In the genomic region with DNA sequence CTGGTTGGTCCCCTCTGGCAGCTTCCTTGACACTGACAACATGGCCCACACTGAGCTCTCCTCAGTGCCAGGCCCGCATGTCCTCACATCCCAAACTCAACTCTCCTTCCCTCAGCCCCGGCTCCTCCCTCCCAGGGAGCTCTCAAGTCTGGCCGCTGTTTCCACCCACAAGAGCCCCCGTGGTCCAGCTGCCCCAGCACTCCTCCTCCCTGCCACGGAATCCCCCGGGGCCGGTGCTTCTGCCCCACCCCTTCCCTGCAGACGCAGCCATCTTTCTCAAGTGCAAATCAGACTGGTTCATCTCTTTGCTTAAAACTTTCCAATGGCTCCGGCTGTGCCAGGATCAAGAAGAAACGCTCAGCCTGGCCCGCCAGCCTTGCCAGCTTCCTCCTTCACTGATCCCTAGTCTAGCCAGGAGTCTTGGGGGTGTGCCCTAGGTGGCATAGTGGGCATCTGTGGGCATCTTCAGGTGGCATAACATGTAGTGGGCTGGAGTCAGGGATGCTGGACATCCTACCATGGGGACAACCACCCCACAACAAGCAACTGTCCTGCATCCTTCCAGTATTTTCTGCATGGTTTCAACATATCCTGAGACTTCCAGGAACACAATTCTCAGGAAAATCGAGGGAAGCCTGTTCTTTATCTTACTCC, we compare ENCODE assay signal across 21 cellular contexts. TPM values are rescaled to one million over a fixed set of nuclear protein-coding genes. Genes with fewer than 3 reads are reported as not detected.
DNase-seq lines count a peak whose midpoint lies in the region; ATAC-seq and TF ChIP-seq lines count a peak whose summit lies in the region.
"Had no signal": no experiment of that assay in that cellular context is flagged by ENCODE, and none has a peak within 500 bp of the region (broad histone marks: within the 10 kb centered on the region; RNA-seq: fewer than 3 reads in every experiment).

No MANE protein-coding gene starts in this region.

- H3K9ac ChIP-seq in neural progenitor cell (no peak overlapping the region), subcutaneous abdominal adipose tissue (ENCODE audit: low read length in 5 of 5) (no peak overlapping the region)
- H3K9ac ChIP-seq: GM23248 had no signal

- no peak overlapping the region for H2AFZ ChIP-seq in neural progenitor cell (replicated peaks)
- H2AFZ ChIP-seq: GM23248 had no signal

- H3K27me3 Mint-ChIP-seq in neural progenitor cell (ENCODE audit: insufficient read depth, low read depth) = peaks cover 4% of the 10 kb centered on the region
- H3K27me3 Mint-ChIP-seq: CD4-positive, CD25-positive, alpha-beta regulatory T cell had no signal

- no peaks in the 10 kb centered on the region for H3K79me2 ChIP-seq in neural progenitor cell (ENCODE audit: low read depth)

- no peaks in the 10 kb centered on the region for H3K27me3 ChIP-seq in neural progenitor cell
- H3K27me3 ChIP-seq in subcutaneous abdominal adipose tissue (ENCODE audit: control insufficient read depth in 5 of 5, insufficient read depth in 4 of 5, low read length in 5 of 5) = no peaks in the 10 kb centered on the region

- H3K27ac Mint-ChIP-seq in neural progenitor cell = no peak overlapping the region

- H3K4me1 Mint-ChIP-seq in neural progenitor cell = peaks cover under 1% of the 10 kb centered on the region
- H3K4me1 Mint-ChIP-seq: CD4-positive, CD25-positive, alpha-beta regulatory T cell had no signal

- H3F3A ChIP-seq in neural progenitor cell (ENCODE audit: low read depth) = no peaks in the 10 kb centered on the region

- H3K4me3 ChIP-seq in neural progenitor cell (no peak overlapping the region), subcutaneous abdominal adipose tissue (ENCODE audit: low read depth in 1 of 5, low read length in 5 of 5) (no peak overlapping the region)
- H3K4me3 ChIP-seq: GM23248, SK-N-MC had no signal

- no peaks in the 10 kb centered on the region for H3K9me3 ChIP-seq in neural progenitor cell (ENCODE audit: low read depth)
- H3K9me3 ChIP-seq in subcutaneous abdominal adipose tissue (ENCODE audit: control insufficient read depth in 5 of 5, low read length in 5 of 5) = no peaks in the 10 kb centered on the region

- no peaks in the 10 kb centered on the region for H4K20me1 ChIP-seq in neural progenitor cell (ENCODE audit: low read depth)

- peak; percentile 16 for DNase-seq in DMS 273 (lab: John Stamatoyannopoulos, UW; ENCODE audit: unreplicated experiment)
- no peak for DNase-seq in DMS 273 treated with DMSO at 0.1 percent for 48 hours (lab: John Stamatoyannopoulos, UW)
- no peak for DNase-seq in neural progenitor cell (ENCODE audit: low spot score)
- DNase-seq in C1 segment of cervical spinal cord (lab: John Stamatoyannopoulos, UW) = no peak
- DNase-seq: Calu3; CD4-positive, CD25-positive, alpha-beta regulatory T cell; DMS79 treated with DMSO at 0.1 percent for 48 hours; GM23248; KG1; NCI-H1048; NCI-H2227 treated with DMSO at 0.1 percent for 48 hours; NCI-H526; NK-92 treated with Interleukin-12 subunit alpha and Interleukin-12 subunit beta, amount 100 ng/mL, for 24 hours; OCI-M1 had no signal

- peak overlapping the region; percentile 10 for H3K27ac ChIP-seq in cingulate gyrus (ENCODE audit: low read depth, low read length)
- H3K27ac ChIP-seq in neural progenitor cell = no peak overlapping the region
- H3K27ac ChIP-seq in subcutaneous abdominal adipose tissue (ENCODE audit: low read depth, low read length) = peak overlapping the region; percentile 38
- H3K27ac ChIP-seq: 22Rv1, GM23248, SK-N-MC had no signal

- H3K36me3 Mint-ChIP-seq in neural progenitor cell = peaks cover 33% of the 10 kb centered on the region

- peak overlapping the region; percentile 33 for H3K4me3 Mint-ChIP-seq in neural progenitor cell
- H3K4me3 Mint-ChIP-seq: CD4-positive, CD25-positive, alpha-beta regulatory T cell had no signal

- H3K9me3 Mint-ChIP-seq in neural progenitor cell = no peaks in the 10 kb centered on the region
- H3K9me3 Mint-ChIP-seq: CD4-positive, CD25-positive, alpha-beta regulatory T cell had no signal

- H3K4me2 ChIP-seq in neural progenitor cell = no peak overlapping the region

- ATAC-seq in HG02642 (IDR thresholded peaks at IDR 0.05; ENCODE audit: poor library complexity, unreplicated experiment) = no peak
- ATAC-seq in HG03159 (IDR thresholded peaks at IDR 0.05; ENCODE audit: unreplicated experiment) = no peak
- ATAC-seq: HCT116 had no signal

- H3K36me3 ChIP-seq in neural progenitor cell = no peaks in the 10 kb centered on the region
- H3K36me3 ChIP-seq in subcutaneous abdominal adipose tissue (ENCODE audit: control insufficient read depth in 5 of 5, insufficient read depth in 5 of 5, low read length in 5 of 5) = peaks cover 0 to 98% (median 84%) of the 10 kb centered on the region in 5 donors

- TF ChIP-seq CTCF in neural progenitor cell (IDR thresholded peaks at IDR 0.05) = no peak

- H3K4me1 ChIP-seq in neural progenitor cell (no peaks in the 10 kb centered on the region), subcutaneous abdominal adipose tissue (ENCODE audit: control insufficient read depth in 5 of 5, insufficient read depth in 5 of 5, low read length in 5 of 5) (peaks cover 0 to 28% (median 25%) of the 10 kb centered on the region in 5 donors)

RNA-seq across cellular contexts. Expression of gene RASL10A, which starts 22.3 kb away (rescaled TPM):
- 0.09 and 0.26 TPM in 2 replicates for total RNA-seq in neural progenitor cell (ENCODE audit: low replicate concordance)
- total RNA-seq: CD4-positive, CD25-positive, alpha-beta regulatory T cell; GM23248 had no signal

RNA-seq across cellular contexts. Expression of gene GAS2L1, which starts 31.3 kb away (rescaled TPM):
- 0.95 and 5.1 TPM in 2 replicates for total RNA-seq in neural progenitor cell (ENCODE audit: low replicate concordance)

RNA-seq across cellular contexts. Expression of gene AP1B1, which starts 50.6 kb away (rescaled TPM):
- total RNA-seq in neural progenitor cell (ENCODE audit: low replicate concordance) = 34.7 and 57.0 TPM in 2 replicates
